ENCODE assay signal across 26 cellular contexts in genomic region chr5:53677632-53678031, GRCh38.
"Had no signal": no experiment of that assay in that cellular context is flagged by ENCODE, and none has a peak within 500 bp of the region (broad histone marks: within the 10 kb centered on the region; RNA-seq: fewer than 3 reads in every experiment).

No MANE protein-coding gene starts in this region.

- H3K4me1 ChIP-seq: lower lobe of right lung, neural progenitor cell, tibial nerve, uterus had no signal

- H3K36me3 ChIP-seq: lower lobe of right lung, neutrophil, uterus had no signal

- H3K4me3 ChIP-seq: lower lobe of right lung, neural progenitor cell, skin epidermis, tibial nerve, uterus had no signal

- DNase-seq: hypothalamus; immature natural killer cell; kidney; lower lobe of right lung; mammary epithelial cell; mesenchymal stem cell; naive thymus-derived CD8-positive, alpha-beta T cell; occipital lobe; right cardiac atrium; stimulated activated CD4-positive, alpha-beta T cell treated with anti-CD3 and anti-CD28 coated beads, Interleukin-12 subunit alpha, Interleukin-12 subunit beta, amount 100 ng/mL, for 4 hours; stimulated activated CD4-positive, alpha-beta T cell treated with anti-CD3 and anti-CD28 coated beads, Interleukin-15, amount 100 ng/mL, for 24 hours; stimulated activated CD4-positive, alpha-beta T cell treated with anti-CD3 and anti-CD28 coated beads, Interleukin-2, amount 100 ng/mL, for 24 hours; stimulated activated CD4-positive, alpha-beta T cell treated with anti-CD3 and anti-CD28 coated beads, Interleukin-4, amount 100 ng/mL, for 1 hour; stimulated activated naive CD4-positive, alpha-beta T cell; substantia nigra; uterus had no signal

- FAIRE-seq: islet of Langerhans, kidney had no signal

- H3K27ac ChIP-seq: lower lobe of right lung, neural progenitor cell, neutrophil, skin epidermis, tibial nerve, uterus had no signal

- ATAC-seq: lower lobe of right lung; naive thymus-derived CD8-positive, alpha-beta T cell; sciatic nerve had no signal

- H3K27me3 Mint-ChIP-seq: naive thymus-derived CD8-positive, alpha-beta T cell; progenitor cell of endocrine pancreas; stimulated activated naive CD8-positive, alpha-beta T cell treated with anti-CD3 and anti-CD28 coated beads, Interleukin-15, Interleukin-2, amounts not matched to agents 100 ng/mL and 50 ng/mL, for 24 hours; type B pancreatic cell had no signal

- H3K27me3 ChIP-seq: neural progenitor cell, neutrophil, tibial nerve, uterus had no signal

- H3K4me1 Mint-ChIP-seq: nephron, neural progenitor cell had no signal

- H3K27ac Mint-ChIP-seq: immature natural killer cell; neural progenitor cell; progenitor cell of endocrine pancreas; stimulated activated naive CD8-positive, alpha-beta T cell treated with anti-CD3 and anti-CD28 coated beads, Interleukin-15, Interleukin-2, amounts not matched to agents 100 ng/mL and 50 ng/mL, for 24 hours; type B pancreatic cell had no signal

- H3K9me3 Mint-ChIP-seq: neural progenitor cell, type B pancreatic cell had no signal

- H3K9me3 ChIP-seq: lower lobe of right lung, neutrophil, uterus had no signal

- H3K4me3 Mint-ChIP-seq: immature natural killer cell; naive thymus-derived CD8-positive, alpha-beta T cell; nephron; neural progenitor cell; stimulated activated naive CD8-positive, alpha-beta T cell treated with anti-CD3 and anti-CD28 coated beads, Interleukin-15, Interleukin-2, amounts not matched to agents 100 ng/mL and 50 ng/mL, for 24 hours; type B pancreatic cell had no signal
